14 cellular contexts compared by ENCODE assay signal in genomic region chr17:82888583-82889495, GRCh38. TPM values are rescaled to one million over a fixed set of nuclear protein-coding genes. Genes with fewer than 3 reads are reported as not detected.
DNase-seq lines count a peak whose midpoint lies in the region; ATAC-seq and TF ChIP-seq lines count a peak whose summit lies in the region.
"Had no signal": no experiment of that assay in that cellular context is flagged by ENCODE, and none has a peak within 500 bp of the region (broad histone marks: within the 10 kb centered on the region; RNA-seq: fewer than 3 reads in every experiment).

No MANE protein-coding gene starts in this region.

- H3K27me3 ChIP-seq in BE2C (no peaks in the 10 kb centered on the region), A673 (replicated peaks; ENCODE audit: insufficient read depth, low read depth, low read length, poor library complexity) (no peaks in the 10 kb centered on the region)
- H3K27me3 ChIP-seq: ovary had no signal

- peaks cover 80% of the 10 kb centered on the region for H3K4me1 Mint-ChIP-seq in nephron
- peaks cover 64% of the 10 kb centered on the region for H3K4me1 Mint-ChIP-seq in stimulated activated effector memory CD8-positive, alpha-beta T cell treated with anti-CD3 and anti-CD28 coated beads, Interleukin-12 subunit alpha, Interleukin-12 subunit beta, amount 100 ng/mL, for 72 hours

- no peaks in the 10 kb centered on the region; the same call in 1 of the 2 replicates for H3K9me3 ChIP-seq in BE2C
- H3K9me3 ChIP-seq in KOPT-K1 (ENCODE audit: insufficient read depth, low read length, poor library complexity, severe bottlenecking), result no peaks in the 10 kb centered on the region
- H3K9me3 ChIP-seq in A673 (ENCODE audit: low read depth, low read length, poor library complexity, severe bottlenecking), result no peaks in the 10 kb centered on the region
- H3K9me3 ChIP-seq: ovary had no signal

- H3K27me3 Mint-ChIP-seq in nephron (ENCODE audit: low read depth), result peaks cover 4% of the 10 kb centered on the region

- no peak for TF ChIP-seq CTCF in BE2C (IDR thresholded peaks at IDR 0.05; ENCODE audit: low read depth, low read length)
- TF ChIP-seq CTCF in nephron (IDR thresholded peaks at IDR 0.05; ENCODE audit: unreplicated experiment in 3 of 3), result no peak
- no peak for TF ChIP-seq CTCF in A673 (conservative IDR thresholded peaks at IDR 0.05; ENCODE audit: low read depth, low read length)

- no peak overlapping the region for H3K4me3 ChIP-seq in BE2C (ENCODE audit: low read depth, low read length)
- H3K4me3 ChIP-seq in A673 (ENCODE audit: low read depth, low read length, poor library complexity, severe bottlenecking), result no peak overlapping the region
- H3K4me3 ChIP-seq: ovary had no signal

- intact Hi-C loops in A673 (cut with micrococcal nuclease; ENCODE audit: unreplicated experiment), result no loop called here

- H3K36me3 Mint-ChIP-seq in nephron (ENCODE audit: low read depth), result peaks cover 21% of the 10 kb centered on the region
- H3K36me3 Mint-ChIP-seq in stimulated activated effector memory CD8-positive, alpha-beta T cell treated with anti-CD3 and anti-CD28 coated beads, Interleukin-12 subunit alpha, Interleukin-12 subunit beta, amount 100 ng/mL, for 72 hours, result peaks cover 53% of the 10 kb centered on the region

- no peak for ATAC-seq in GM18907 (IDR thresholded peaks at IDR 0.05; ENCODE audit: unreplicated experiment)
- ATAC-seq in stimulated activated effector memory CD8-positive, alpha-beta T cell treated with anti-CD3 and anti-CD28 coated beads, Interleukin-12 subunit alpha, Interleukin-12 subunit beta, amount 100 ng/mL, for 72 hours, result no peak

- no peaks in the 10 kb centered on the region for H3K9me3 Mint-ChIP-seq in nephron
- H3K9me3 Mint-ChIP-seq in stimulated activated effector memory CD8-positive, alpha-beta T cell treated with anti-CD3 and anti-CD28 coated beads, Interleukin-12 subunit alpha, Interleukin-12 subunit beta, amount 100 ng/mL, for 72 hours, result no peaks in the 10 kb centered on the region

- POLR2A ChIA-PET in A673 (lab: Charles Lee; ENCODE audit: low non-redundant PET), result no interaction called here

- DNase-seq in BE2C (peak; percentile 73), epithelial cell of prostate (ENCODE audit: low read depth, low spot score) (no peak), activated gamma-delta T cell treated with Interleukin-2 at 50 U/mL for 16 hours (no peak), A673 (ENCODE audit: low spot score) (no peak)
- DNase-seq in stimulated activated effector memory CD8-positive, alpha-beta T cell treated with anti-CD3 and anti-CD28 coated beads, Interleukin-12 subunit alpha, Interleukin-12 subunit beta, amount 100 ng/mL, for 72 hours (ENCODE audit: low spot score in 2 of 2), result no peak
- DNase-seq: AML-193, NCI-H187 treated with DMSO at 0.1 percent for 48 hours, ovary had no signal

- H3K36me3 ChIP-seq in BE2C (peaks cover 12% of the 10 kb centered on the region), KOPT-K1 (ENCODE audit: insufficient read depth, low read length) (peaks cover 71% of the 10 kb centered on the region), A673 (ENCODE audit: insufficient read depth, low read length, poor library complexity, severe bottlenecking) (no peaks in the 10 kb centered on the region)
- H3K36me3 ChIP-seq: ovary had no signal

- no TSS peak for BruUV-seq in A673 (replicated peaks; lab: Mats Ljungman, UMichigan)

- H3K4me1 ChIP-seq in BE2C (peaks cover 23% of the 10 kb centered on the region), A673 (ENCODE audit: insufficient read depth, low read length, poor library complexity, severe bottlenecking) (peaks cover 11% of the 10 kb centered on the region)

- H3K27ac Mint-ChIP-seq in nephron, result peak overlapping the region; percentile 86 to 94 (median 91)
- no peak overlapping the region for H3K27ac Mint-ChIP-seq in stimulated activated effector memory CD8-positive, alpha-beta T cell treated with anti-CD3 and anti-CD28 coated beads, Interleukin-12 subunit alpha, Interleukin-12 subunit beta, amount 100 ng/mL, for 72 hours

- H3K27ac ChIP-seq in KOPT-K1 (ENCODE audit: low read depth, low read length, poor library complexity, severe bottlenecking) (peak overlapping the region; percentile 45), epithelial cell of prostate (peak overlapping the region; percentile 78), A673 (ENCODE audit: low read depth, low read length, poor library complexity, severe bottlenecking) (no peak overlapping the region)
- H3K27ac ChIP-seq: ovary had no signal

- CTCF ChIA-PET in A673 (lab: Charles Lee), result no interaction called here

- no peak overlapping the region for H3K4me3 Mint-ChIP-seq in nephron
- H3K4me3 Mint-ChIP-seq in stimulated activated effector memory CD8-positive, alpha-beta T cell treated with anti-CD3 and anti-CD28 coated beads, Interleukin-12 subunit alpha, Interleukin-12 subunit beta, amount 100 ng/mL, for 72 hours, result no peak overlapping the region

RNA-seq across cellular contexts. Expression of gene ZNF750, which starts 49.0 kb away (rescaled TPM):
- 0.54 TPM for polyA plus RNA-seq in BE2C (2012; ENCODE audit: insufficient read depth, insufficient read length, low read depth)
- total RNA-seq in A673 (2021), result not detected in 2 replicates
- total RNA-seq: fibroblast of lung, HT1080, ovary, temporal lobe had no signal
- polyA plus RNA-seq: fibroblast of lung had no signal
